ENCODE assay signal across 14 cellular contexts in genomic region chr4:69910016-69910782, GRCh38. TPM values are rescaled to one million over a fixed set of nuclear protein-coding genes. Genes with fewer than 3 reads are reported as not detected.
DNase-seq lines count a peak whose midpoint lies in the region; ATAC-seq, FAIRE-seq and TF ChIP-seq lines count a peak whose summit lies in the region.
"Had no signal": no experiment of that assay in that cellular context is flagged by ENCODE, and none has a peak within 500 bp of the region (broad histone marks: within the 10 kb centered on the region; RNA-seq: fewer than 3 reads in every experiment).

No MANE protein-coding gene starts in this region.

- no peak overlapping the region for H3K27ac ChIP-seq in fibroblast of lung (ENCODE audit: insufficient read depth, low read length)
- no peak overlapping the region for H3K27ac ChIP-seq in OCI-LY7 (ENCODE audit: low read depth, low read length, poor library complexity, severe bottlenecking)

- H3K36me3 ChIP-seq in fibroblast of lung (ENCODE audit: control insufficient read depth, insufficient read depth, low read length) (no peaks in the 10 kb centered on the region), OCI-LY7 (ENCODE audit: insufficient read depth, low read length) (no peaks in the 10 kb centered on the region)

- H3K9me3 ChIP-seq in fibroblast of lung (ENCODE audit: control insufficient read depth, insufficient read depth, low read depth, low read length) (no peaks in the 10 kb centered on the region), OCI-LY7 (ENCODE audit: low read length) (no peaks in the 10 kb centered on the region)

- H3K79me2 ChIP-seq in fibroblast of lung (ENCODE audit: control insufficient read depth, insufficient read depth, low read length) (no peaks in the 10 kb centered on the region), OCI-LY7 (ENCODE audit: insufficient read depth, low read depth, low read length) (no peaks in the 10 kb centered on the region)

- H2AFZ ChIP-seq in fibroblast of lung (ENCODE audit: low read length) (no peak overlapping the region), OCI-LY7 (ENCODE audit: low read length) (no peak overlapping the region)

- CTCF ChIA-PET in OCI-LY7 (lab: Charles Lee; ENCODE audit: unreplicated experiment), result no interaction called here

- no TSS peak for BruUV-seq in OCI-LY7 (replicated peaks; lab: Mats Ljungman, UMichigan)

- H3K4me3 ChIP-seq in fibroblast of lung (replicated peaks in 1 of 4; ENCODE audit: control extremely low read depth in 1 of 4, insufficient read depth in 1 of 4, low read depth in 3 of 4, low read length in 4 of 4) (no peak overlapping the region), OCI-LY7 (ENCODE audit: low read depth, low read length, poor library complexity, severe bottlenecking) (no peak overlapping the region)

- H3K4me1 ChIP-seq in fibroblast of lung (ENCODE audit: control insufficient read depth, extremely low read depth, insufficient read depth, low read length), result no peaks in the 10 kb centered on the region
- no peaks in the 10 kb centered on the region for H3K4me1 ChIP-seq in OCI-LY7 (ENCODE audit: insufficient read depth, low read length, poor library complexity, severe bottlenecking)

- POLR2A ChIA-PET in OCI-LY7 (lab: Charles Lee), result interaction anchor here (0.6 kb wide), 1 partner anchor 124 kb away, joined by 3 read pairs; no protein-coding TSS in a partner anchor

- H3K27me3 ChIP-seq in fibroblast of lung (ENCODE audit: control insufficient read depth, insufficient read depth, low read length), result no peaks in the 10 kb centered on the region

- no peak overlapping the region for H3K9ac ChIP-seq in fibroblast of lung (ENCODE audit: insufficient read depth, low read length)

- no peak for TF ChIP-seq CTCF in fibroblast of lung (conservative IDR thresholded peaks at IDR 0.05 in 1 of 2, IDR thresholded peaks at IDR 0.05 in 1 of 2; ENCODE audit: low read depth in 1 of 2, low read length in 2 of 2)
- TF ChIP-seq CTCF in OCI-LY7 (conservative IDR thresholded peaks at IDR 0.05; ENCODE audit: low read length), result no peak

- TF ChIP-seq POLR2A in H54 (IDR thresholded peaks at IDR 0.05; ENCODE audit: low read depth, low read length), result no peak

- H3K4me2 ChIP-seq in fibroblast of lung (ENCODE audit: extremely low read depth, insufficient read depth, low read length) (no peak overlapping the region), OCI-LY7 (ENCODE audit: low read length) (no peak overlapping the region)

- DNase-seq in fibroblast of lung (ENCODE audit: low read depth in 2 of 2), result peak; percentile 1 to 89
- no peak for DNase-seq in SHP77 (lab: John Stamatoyannopoulos, UW)
- no peak for DNase-seq in H54 (ENCODE audit: insufficient read length, low spot score)
- DNase-seq in stimulated activated CD4-positive, alpha-beta T cell treated with anti-CD3 and anti-CD28 coated beads, Interleukin-4, amount 100 ng/mL, for 4 hours, result no peak
- DNase-seq in OCI-LY7 (ENCODE audit: low spot score), result no peak
- DNase-seq: activated CD8-positive, alpha-beta memory T cell treated with anti-CD3 and anti-CD28 coated beads, Interleukin-2, amount 10 ng/mL, durations not matched to agents 7 days and 5 days; kidney glomerular epithelial cell; NCI-H146; retina had no signal

- H4K20me1 ChIP-seq in fibroblast of lung (ENCODE audit: control insufficient read depth, extremely low read depth, insufficient read depth, low read length), result no peaks in the 10 kb centered on the region
- no peaks in the 10 kb centered on the region for H4K20me1 ChIP-seq in OCI-LY7 (ENCODE audit: insufficient read depth, low read length)

- H3K9me2 ChIP-seq in OCI-LY7 (ENCODE audit: insufficient read depth, low read length), result no peaks in the 10 kb centered on the region

- intact Hi-C loops in OCI-LY7 (cut with micrococcal nuclease; ENCODE audit: unreplicated experiment), result no loop called here

- FAIRE-seq in H54 (lab: Jason Lieb, UNC), result no peak

- peak; percentile 92 for ATAC-seq in GM18502 (IDR thresholded peaks at IDR 0.05; ENCODE audit: poor library complexity, unreplicated experiment)
- ATAC-seq in GM21447 (IDR thresholded peaks at IDR 0.05; ENCODE audit: unreplicated experiment), result peak; percentile 95
- ATAC-seq in HG03342 (IDR thresholded peaks at IDR 0.05; ENCODE audit: unreplicated experiment), result peak; percentile 84
- ATAC-seq: activated CD8-positive, alpha-beta memory T cell treated with anti-CD3 and anti-CD28 coated beads, Interleukin-2, amount 10 ng/mL, durations not matched to agents 7 days and 5 days; HCT116; SK-N-SH treated with all-trans-retinoic acid at 6 μM for 48 hours had no signal

RNA-seq across cellular contexts. Expression of gene CSN1S1, which starts 20.7 kb away (rescaled TPM):
- total RNA-seq in fibroblast of lung, result not detected in 2 replicates
- not detected in 2 replicates for polyA plus RNA-seq in fibroblast of lung
- not detected in 2 replicates for polyA plus RNA-seq in fibroblast of lung (2012)
- not detected in 2 replicates for polyA minus RNA-seq in fibroblast of lung (ENCODE audit: low replicate concordance)
- not detected in 2 replicates for total RNA-seq in OCI-LY7 (2014; rRNA removed; shearing (Covaris generic))
- total RNA-seq in OCI-LY7 (2022), result not detected in 2 replicates
- total RNA-seq: activated CD8-positive, alpha-beta memory T cell treated with anti-CD3 and anti-CD28 coated beads, Interleukin-2, amount 10 ng/mL, durations not matched to agents 7 days and 5 days had no signal

RNA-seq across cellular contexts. Expression of gene SULT1E1, which starts 50.3 kb away (rescaled TPM):
- not detected in 2 replicates for total RNA-seq in fibroblast of lung
- polyA plus RNA-seq in fibroblast of lung, result not detected in 2 replicates
- not detected in 2 replicates for polyA plus RNA-seq in fibroblast of lung (2012)
- not detected in 2 replicates for polyA minus RNA-seq in fibroblast of lung (ENCODE audit: low replicate concordance)
- total RNA-seq in OCI-LY7 (2014; rRNA removed; shearing (Covaris generic)), result not detected in 2 replicates
- total RNA-seq in OCI-LY7 (2022), result not detected in 2 replicates
- total RNA-seq: activated CD8-positive, alpha-beta memory T cell treated with anti-CD3 and anti-CD28 coated beads, Interleukin-2, amount 10 ng/mL, durations not matched to agents 7 days and 5 days had no signal

RNA-seq across cellular contexts. Expression of gene CSN2, which starts 55.3 kb away (rescaled TPM):
- total RNA-seq in fibroblast of lung, result not detected in 2 replicates
- polyA plus RNA-seq in fibroblast of lung, result not detected in 2 replicates
- polyA plus RNA-seq in fibroblast of lung (2012), result not detected in 2 replicates
- polyA minus RNA-seq in fibroblast of lung (ENCODE audit: low replicate concordance), result not detected in 2 replicates
- not detected in 2 replicates for total RNA-seq in OCI-LY7 (2014; rRNA removed; shearing (Covaris generic))
- not detected in 2 replicates for total RNA-seq in OCI-LY7 (2022)
- total RNA-seq: activated CD8-positive, alpha-beta memory T cell treated with anti-CD3 and anti-CD28 coated beads, Interleukin-2, amount 10 ng/mL, durations not matched to agents 7 days and 5 days had no signal

Comparison
In these comparisons a context has a peak if more than half of its experiments do, and no peak if none do; other contexts are left out.
1. DNase-seq: peak in fibroblast of lung (2 of 2); none in SHP77 (0 of 2), H54 (single experiment), stimulated activated CD4-positive, alpha-beta T cell treated with anti-CD3 and anti-CD28 coated beads, Interleukin-4, amount 100 ng/mL, for 4 hours (0 of 2) and OCI-LY7 (single experiment).
2. Peak in every context shown above with its lines, with median percentiles within 50 percentile points of each other: ATAC-seq.